ENCODE assay signal across 20 cellular contexts in genomic region chr14:55423969-55424368, GRCh38. TPM values are rescaled to one million over a fixed set of nuclear protein-coding genes. Genes with fewer than 3 reads are reported as not detected.
DNase-seq lines count a peak whose midpoint lies in the region; ATAC-seq and TF ChIP-seq lines count a peak whose summit lies in the region.
"Had no signal": no experiment of that assay in that cellular context is flagged by ENCODE, and none has a peak within 500 bp of the region (broad histone marks: within the 10 kb centered on the region; RNA-seq: fewer than 3 reads in every experiment).

No MANE protein-coding gene starts in this region.

- H3K4me3 ChIP-seq in BLaER1 (no peak overlapping the region), Loucy (ENCODE audit: low read length, poor library complexity, severe bottlenecking) (no peak overlapping the region), colonic mucosa (no peak overlapping the region)
- H3K4me3 ChIP-seq: A549, GM23338 had no signal

- H2AFZ ChIP-seq in Loucy (ENCODE audit: low read length), result no peak overlapping the region
- H2AFZ ChIP-seq: GM23338 had no signal

- H3K9me3 ChIP-seq in BLaER1, result no peaks in the 10 kb centered on the region
- no peaks in the 10 kb centered on the region for H3K9me3 ChIP-seq in Loucy (ENCODE audit: insufficient read depth, low read depth, low read length)
- H3K9me3 ChIP-seq in colonic mucosa, result no peaks in the 10 kb centered on the region
- H3K9me3 ChIP-seq: A549, Caco-2 had no signal

- H3K4me2 ChIP-seq in BLaER1 (peak overlapping the region; percentile 36), Loucy (ENCODE audit: low read depth, low read length, poor library complexity, severe bottlenecking) (peak overlapping the region; percentile 43)
- H3K4me2 ChIP-seq: A549, GM23338 had no signal

- H3K27ac ChIP-seq in BLaER1 (no peak overlapping the region), colonic mucosa (peak overlapping the region; percentile 3), RWPE1 (no peak overlapping the region)
- H3K27ac ChIP-seq: A549, C4-2B had no signal

- TF ChIP-seq CTCF in Loucy (conservative IDR thresholded peaks at IDR 0.05; ENCODE audit: low read length) (no peak), colonic mucosa (IDR thresholded peaks at IDR 0.05) (no peak), RWPE1 (conservative IDR thresholded peaks at IDR 0.05; ENCODE audit: low read depth) (no peak)

- H3K36me3 ChIP-seq in BLaER1 (no peaks in the 10 kb centered on the region), Loucy (ENCODE audit: insufficient read depth, low read length) (no peaks in the 10 kb centered on the region), colonic mucosa (no peaks in the 10 kb centered on the region)

- no peaks in the 10 kb centered on the region for H3F3A ChIP-seq in Loucy (ENCODE audit: low read depth)

- DNase-seq in colonic mucosa, result no peak
- no peak for DNase-seq in RWPE1 (ENCODE audit: low spot score)
- DNase-seq in Ammon's horn (ENCODE audit: low spot score), result no peak
- DNase-seq: 8988T; ACHN; AML-193; Caco-2; CD4-positive, CD25-positive, alpha-beta regulatory T cell; CD8-positive, alpha-beta T cell; DMS153; DND-41; H9 had no signal

- H3K9ac ChIP-seq in BLaER1 (no peak overlapping the region), Loucy (ENCODE audit: low read depth, low read length, poor library complexity, severe bottlenecking) (no peak overlapping the region), colonic mucosa (ENCODE audit: low read depth in 2 of 2, low read length in 2 of 2) (no peak overlapping the region)

- H3K27me3 ChIP-seq in BLaER1, result no peaks in the 10 kb centered on the region
- H3K27me3 ChIP-seq in Loucy (ENCODE audit: insufficient read depth, low read length, poor library complexity, severe bottlenecking), result no peaks in the 10 kb centered on the region
- no peaks in the 10 kb centered on the region for H3K27me3 ChIP-seq in colonic mucosa

- CTCF ChIA-PET in RWPE1 (lab: Yijun Ruan, JAX), result interaction anchor here (0.7 kb wide), 2 partner anchors 18 to 308 kb away, joined by 3 to 4 read pairs; no protein-coding TSS in a partner anchor

- POLR2A ChIA-PET in RWPE1 (lab: Yijun Ruan, JAX; ENCODE audit: low non-redundant PET), result no interaction called here

- no peaks in the 10 kb centered on the region for H4K20me1 ChIP-seq in BLaER1
- no peaks in the 10 kb centered on the region for H4K20me1 ChIP-seq in Loucy (ENCODE audit: insufficient read depth, low read length, poor library complexity, severe bottlenecking)

- intact Hi-C loops in colonic mucosa (cut with DNase I), result loop anchor here (10.0 kb wide), 1 partner anchor 179 kb away; no protein-coding TSS in a partner anchor

- no peaks in the 10 kb centered on the region for H3K79me2 ChIP-seq in Loucy (ENCODE audit: insufficient read depth, low read length)

- H3K4me1 ChIP-seq in BLaER1 (peaks cover 10% of the 10 kb centered on the region), Loucy (ENCODE audit: insufficient read depth, low read length, poor library complexity, severe bottlenecking) (peaks cover 11% of the 10 kb centered on the region), colonic mucosa (no peaks in the 10 kb centered on the region)
- H3K4me1 ChIP-seq: A549, Caco-2 had no signal

- no peaks in the 10 kb centered on the region for H3K9me2 ChIP-seq in Loucy (replicated peaks; ENCODE audit: low read depth, low read length)

- ATAC-seq in GM19455 (IDR thresholded peaks at IDR 0.05; ENCODE audit: unreplicated experiment), result no peak
- ATAC-seq: A549; CD8-positive, alpha-beta T cell; GM23338; HCT116 had no signal

RNA-seq across cellular contexts. Expression of gene ATG14, which starts 12.3 kb away (rescaled TPM):
- 1 to 10 TPM; 5.4 to 7.2 TPM for total RNA-seq in colonic mucosa

RNA-seq across cellular contexts. Expression of gene TBPL2, which starts 16.4 kb away (rescaled TPM):
- under 1 TPM in 1 of 2 donors, not detected in 1; 0.12 TPM for total RNA-seq in colonic mucosa
- total RNA-seq: Caco-2; CD4-positive, CD25-positive, alpha-beta regulatory T cell; CD8-positive, alpha-beta T cell; H4; H9 had no signal
